ENCODE assay signal across 28 cellular contexts in genomic region chr6:16326531-16326930, GRCh38.
"Had no signal": no experiment of that assay in that cellular context is flagged by ENCODE, and none has a peak within 500 bp of the region (broad histone marks: within the 10 kb centered on the region; RNA-seq: fewer than 3 reads in every experiment).

No MANE protein-coding gene starts in this region.

- H3K4me3 ChIP-seq: left lung, lower lobe of right lung, pancreas, prostate gland, sigmoid colon, spleen, stomach, thoracic aorta, tibial artery, upper lobe of right lung had no signal

- H3K9me3 ChIP-seq: left lung, lower lobe of right lung, pancreas, prostate gland, sigmoid colon, spleen, stomach, thoracic aorta, tibial artery, upper lobe of right lung had no signal

- H3K4me3 Mint-ChIP-seq: immature natural killer cell; mesothelial cell of epicardium; naive B cell; natural killer cell; nephron progenitor cell; stimulated activated memory B cell treated with anti-CD40 and anti-IgM and Interleukin-4, amounts not matched to agents 10 μg/mL and 1 μg/mL and 100 μg/mL, for 72 hours had no signal

- ATAC-seq: left colon; left lung; lower lobe of right lung; natural killer cell; pancreas; right cardiac atrium; stimulated activated memory B cell treated with anti-CD40 and anti-IgM and Interleukin-4, amounts not matched to agents 10 μg/mL and 1 μg/mL and 100 μg/mL, for 72 hours; stimulated activated naive CD8-positive, alpha-beta T cell treated with anti-CD3 and anti-CD28 coated beads, Interleukin-15, Interleukin-2, amounts not matched to agents 100 U/mL and 50 U/mL, for 24 hours; upper lobe of right lung had no signal

- H3K27me3 ChIP-seq: left lung, pancreas, sigmoid colon, spleen, stomach, tibial artery, upper lobe of right lung had no signal

- H3K27ac Mint-ChIP-seq: mesothelial cell of epicardium; nephron progenitor cell; stimulated activated memory B cell treated with anti-CD40 and anti-IgM and Interleukin-4, amounts not matched to agents 10 μg/mL and 1 μg/mL and 100 μg/mL, for 72 hours had no signal

- H3K27ac ChIP-seq: left lung, lower lobe of right lung, pancreas, prostate gland, sigmoid colon, spleen, stomach, thoracic aorta, tibial artery, upper lobe of right lung had no signal

- H3K9me3 Mint-ChIP-seq: immature natural killer cell; mesothelial cell of epicardium; naive B cell; natural killer cell; stimulated activated memory B cell treated with anti-CD40 and anti-IgM and Interleukin-4, amounts not matched to agents 10 μg/mL and 1 μg/mL and 100 μg/mL, for 72 hours had no signal

- H3K36me3 Mint-ChIP-seq: naive B cell, natural killer cell had no signal

- DNase-seq: hippocampal formation; immature natural killer cell; kidney; left colon; left lung; lower lobe of right lung; mammary epithelial cell; mesendoderm; naive B cell; natural killer cell; nephron progenitor cell; nucleus accumbens; retina; sigmoid colon; small intestine; spleen; stimulated activated CD4-positive, alpha-beta T cell treated with anti-CD3 and anti-CD28 coated beads, Interleukin-4, amount 100 ng/mL, for 24 hours; stimulated activated naive CD8-positive, alpha-beta T cell treated with anti-CD3 and anti-CD28 coated beads, Interleukin-15, Interleukin-2, amounts not matched to agents 100 U/mL and 50 U/mL, for 24 hours; stomach; tibial artery; trophoblast cell; upper lobe of right lung had no signal

- H3K27me3 Mint-ChIP-seq: naive B cell; stimulated activated memory B cell treated with anti-CD40 and anti-IgM and Interleukin-4, amounts not matched to agents 10 μg/mL and 1 μg/mL and 100 μg/mL, for 72 hours had no signal
